Comparison of ENCODE assay signal across 30 cellular contexts in the genomic region with DNA sequence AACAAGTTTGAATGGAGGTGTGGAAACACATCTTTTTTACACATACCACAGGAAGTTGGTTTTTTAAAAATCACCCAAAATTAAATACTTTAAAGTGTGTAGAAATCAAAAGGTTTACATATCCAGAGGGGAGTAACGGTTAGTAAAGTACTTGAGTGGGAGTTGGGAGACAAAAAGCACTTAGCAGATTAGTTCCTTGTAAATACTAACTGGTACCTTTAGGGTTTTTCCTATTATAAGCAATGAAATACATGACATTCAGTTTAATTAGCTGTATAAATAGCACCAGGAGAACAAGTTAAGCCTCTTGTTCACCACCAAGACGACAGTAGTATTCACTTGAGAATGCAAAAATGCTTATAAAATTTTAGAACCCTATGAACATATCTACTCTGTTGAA. TPM values are rescaled to one million over a fixed set of nuclear protein-coding genes. Genes with fewer than 3 reads are reported as not detected.
DNase-seq lines count a peak whose midpoint lies in the region; ATAC-seq and TF ChIP-seq lines count a peak whose summit lies in the region.
"Had no signal": no experiment of that assay in that cellular context is flagged by ENCODE, and none has a peak within 500 bp of the region (broad histone marks: within the 10 kb centered on the region; RNA-seq: fewer than 3 reads in every experiment).

No MANE protein-coding gene starts in this region.

- TF ChIP-seq CTCF in SK-N-SH (IDR thresholded peaks at IDR 0.05) (no peak), HEK293 (tag by site-specific recombination; IDR thresholded peaks at IDR 0.05) (no peak), mesothelial cell of epicardium (IDR thresholded peaks at IDR 0.05; ENCODE audit: unreplicated experiment) (no peak)

- no peaks in the 10 kb centered on the region for H3K36me3 ChIP-seq in SK-N-SH (replicated peaks in 1 of 2; ENCODE audit: control insufficient read depth in 1 of 2, insufficient read depth in 2 of 2, low read length in 1 of 2)
- H3K36me3 ChIP-seq in HEK293 (ENCODE audit: control insufficient read depth in 2 of 2, insufficient read depth in 1 of 2, low read length in 2 of 2) = no peaks in the 10 kb centered on the region
- H3K36me3 ChIP-seq: BE2C; BLaER1; BLaER1 treated with 17β-estradiol and CSF1 and Interleukin-3, amounts not matched to agents 10 nM and 100 nM had no signal

- TF ChIP-seq EP300 in SK-N-SH (IDR thresholded peaks at IDR 0.05; ENCODE audit: borderline replicate concordance in 1 of 2, low read depth in 1 of 2, low read length in 1 of 2) = no peak

- H3K4me3 Mint-ChIP-seq in mesothelial cell of epicardium = no peak overlapping the region
- H3K4me3 Mint-ChIP-seq: B cell; CD14-positive monocyte; CD4-positive, alpha-beta memory T cell; CD4-positive, alpha-beta T cell; CD4-positive, CD25-positive, alpha-beta regulatory T cell; CD8-positive, alpha-beta memory T cell; CD8-positive, alpha-beta T cell had no signal

- no peak overlapping the region for H3K9ac ChIP-seq in SK-N-SH
- H3K9ac ChIP-seq: BLaER1; BLaER1 treated with 17β-estradiol and CSF1 and Interleukin-3, amounts not matched to agents 10 nM and 100 nM had no signal

- DNase-seq in SK-N-SH (no peak), mesothelial cell of epicardium (ENCODE audit: low spot score in 2 of 2, unreplicated experiment in 2 of 2) (no peak)
- DNase-seq: 8988T; ACHN; BE2C; C1 segment of cervical spinal cord; Caco-2; Calu3; CD4-positive, alpha-beta memory T cell; CD4-positive, alpha-beta T cell; CD4-positive, CD25-positive, alpha-beta regulatory T cell; CD8-positive, alpha-beta memory T cell; CD8-positive, alpha-beta T cell; COR-L47; DMS 273 treated with DMSO at 0.1 percent for 48 hours; DMS153; DMS53; DMS79; DMS79 treated with DMSO at 0.1 percent for 48 hours; DND-41; EL had no signal

- ATAC-seq in SK-N-SH treated with all-trans-retinoic acid at 6 μM for 48 hours = no peak
- ATAC-seq: A549; CD8-positive, alpha-beta T cell had no signal

- H3K4me3 ChIP-seq in SK-N-SH (ENCODE audit: low read depth in 2 of 2, low read length in 1 of 2) (no peak overlapping the region), HEK293 (ENCODE audit: low read depth, low read length) (no peak overlapping the region)
- H3K4me3 ChIP-seq: A549; BLaER1; BLaER1 treated with 17β-estradiol and CSF1 and Interleukin-3, amounts not matched to agents 10 nM and 100 nM had no signal

- peaks cover 10% of the 10 kb centered on the region for H3K27me3 Mint-ChIP-seq in mesothelial cell of epicardium (ENCODE audit: low read depth)

- peaks cover 17% of the 10 kb centered on the region for H3K9me3 Mint-ChIP-seq in mesothelial cell of epicardium

- H4K20me1 ChIP-seq in SK-N-SH (ENCODE audit: insufficient read depth) = no peaks in the 10 kb centered on the region
- H4K20me1 ChIP-seq: BLaER1; BLaER1 treated with 17β-estradiol and CSF1 and Interleukin-3, amounts not matched to agents 10 nM and 100 nM had no signal

- H3K79me2 ChIP-seq in SK-N-SH (ENCODE audit: insufficient read depth) = no peaks in the 10 kb centered on the region

- H3K27ac ChIP-seq in SK-N-SH (ENCODE audit: low read depth in 2 of 2, low read length in 1 of 2) = no peak overlapping the region
- H3K27ac ChIP-seq in HEK293 (ENCODE audit: extremely low read depth, low read depth, low read length) = no peak overlapping the region
- H3K27ac ChIP-seq: 22Rv1; A549; BLaER1; BLaER1 treated with 17β-estradiol and CSF1 and Interleukin-3, amounts not matched to agents 10 nM and 100 nM; C4-2B had no signal

- H3K36me3 Mint-ChIP-seq in mesothelial cell of epicardium = peaks cover 1% of the 10 kb centered on the region
- H3K36me3 Mint-ChIP-seq: CD14-positive monocyte; CD4-positive, alpha-beta memory T cell; CD4-positive, CD25-positive, alpha-beta regulatory T cell; CD8-positive, alpha-beta T cell had no signal

- H3K9me3 ChIP-seq in SK-N-SH (no peaks in the 10 kb centered on the region), HEK293 (ENCODE audit: control insufficient read depth, insufficient read depth, low read depth, low read length) (no peaks in the 10 kb centered on the region)
- H3K9me3 ChIP-seq: BE2C, Caco-2 had no signal

- H3K27me3 ChIP-seq in SK-N-SH (ENCODE audit: insufficient read depth) = no peaks in the 10 kb centered on the region; the same call in 1 of the 2 replicates
- H3K27me3 ChIP-seq: BE2C; BLaER1; BLaER1 treated with 17β-estradiol and CSF1 and Interleukin-3, amounts not matched to agents 10 nM and 100 nM had no signal

- no peak overlapping the region for H2AFZ ChIP-seq in SK-N-SH (ENCODE audit: low read depth)

- CTCF ChIA-PET in SK-N-SH (lab: Yijun Ruan, JAX) (no interaction called here), HEK293 (lab: Yijun Ruan, JAX) (interaction anchor here (0.7 kb wide), 1 partner anchor 11 kb away, joined by 3 read pairs; no protein-coding TSS in a partner anchor)

- no peaks in the 10 kb centered on the region for H3F3A ChIP-seq in SK-N-SH (replicated peaks; ENCODE audit: insufficient read depth)

- no peak overlapping the region for H3K27ac Mint-ChIP-seq in mesothelial cell of epicardium
- H3K27ac Mint-ChIP-seq: B cell; CD4-positive, alpha-beta memory T cell; CD4-positive, alpha-beta T cell; CD8-positive, alpha-beta T cell had no signal

- H3K4me1 ChIP-seq in SK-N-SH (ENCODE audit: control insufficient read depth in 1 of 2, insufficient read depth in 2 of 2, low read depth in 1 of 2, low read length in 1 of 2) (no peaks in the 10 kb centered on the region), HEK293 (ENCODE audit: control insufficient read depth, insufficient read depth, low read length) (no peaks in the 10 kb centered on the region)
- H3K4me1 ChIP-seq: A549; BE2C; BLaER1; BLaER1 treated with 17β-estradiol and CSF1 and Interleukin-3, amounts not matched to agents 10 nM and 100 nM; Caco-2 had no signal

- POLR2A ChIA-PET in SK-N-SH (lab: Yijun Ruan, JAX) = no interaction called here
- POLR2A ChIA-PET in HEK293 (lab: Yijun Ruan, JAX) = no interaction called here

- no peak for TF ChIP-seq RAD21 in SK-N-SH (IDR thresholded peaks at IDR 0.05; ENCODE audit: low read length)

- 19% methylated on average over 2 of the region's 2 CpGs for WGBS in SK-N-SH (ENCODE audit: low lambda C conversion rate)

- no peak overlapping the region for H3K4me2 ChIP-seq in SK-N-SH
- H3K4me2 ChIP-seq: A549; BLaER1; BLaER1 treated with 17β-estradiol and CSF1 and Interleukin-3, amounts not matched to agents 10 nM and 100 nM had no signal

- peaks cover 9% of the 10 kb centered on the region for H3K4me1 Mint-ChIP-seq in mesothelial cell of epicardium
- H3K4me1 Mint-ChIP-seq: B cell; CD14-positive monocyte; CD4-positive, alpha-beta memory T cell; CD4-positive, CD25-positive, alpha-beta regulatory T cell; CD8-positive, alpha-beta memory T cell had no signal

- no peaks in the 10 kb centered on the region for H3K9me2 ChIP-seq in SK-N-SH

TF ChIP-seq in SK-N-SH treated with all-trans-retinoic acid at 6 μM for 48 hours, 23 proteins besides CTCF, POLR2A, EP300 and RAD21 (continues in another document):
- TF ChIP-seq ZNF565 (CRISPR knock-in tag; conservative IDR thresholded peaks at IDR 0.05; ENCODE audit: low read depth) (no peak), ZNF8 (CRISPR knock-in tag; IDR thresholded peaks at IDR 0.05) (peak; percentile 73)

TF ChIP-seq in SK-N-SH, 30 proteins besides CTCF, POLR2A, EP300 and RAD21:
- no peak for TF ChIP-seq RFX5 (IDR thresholded peaks at IDR 0.05; ENCODE audit: low read length)
- TF ChIP-seq GABPA (IDR thresholded peaks at IDR 0.05; ENCODE audit: low read depth) = no peak
- TF ChIP-seq GATA2 (CRISPR knock-in tag; IDR thresholded peaks at IDR 0.05) = no peak
- TF ChIP-seq EZH2phosphoT487 (IDR thresholded peaks at IDR 0.05; ENCODE audit: borderline replicate concordance, low read depth) = no peak
- TF ChIP-seq ELF1 (IDR thresholded peaks at IDR 0.05) = no peak
- no peak for TF ChIP-seq NRF1 (IDR thresholded peaks at IDR 0.05; ENCODE audit: low read depth, low read length)

TF ChIP-seq in HEK293, 187 proteins besides CTCF, POLR2A, EP300 and RAD21:
- TF ChIP-seq WT1 (tag by site-specific recombination; IDR thresholded peaks at IDR 0.05) (peak; percentile 94), ZNF311 (tag by site-specific recombination; IDR thresholded peaks at IDR 0.05; ENCODE audit: borderline replicate concordance) (no peak), PRDM6 (tag by site-specific recombination; IDR thresholded peaks at IDR 0.05) (peak; percentile 33; the same call in 1 of the 2 replicates)

RNA-seq across cellular contexts. Expression of gene RAVER2, which starts 23.7 kb away (rescaled TPM):
- 7.3 and 10.0 TPM in 2 replicates for polyA plus RNA-seq in SK-N-SH (2012; rRNA removed)
- 9.7 TPM in 2 replicates for polyA plus RNA-seq in SK-N-SH (2012; cell fraction: cytosol; rRNA removed)
- 6.1 and 12.7 TPM in 2 replicates for polyA plus RNA-seq in SK-N-SH (2012; cell fraction: nucleus; rRNA removed)
- total RNA-seq in mesothelial cell of epicardium = 18.3 to 19.6 TPM (median 18.6 TPM) in 3 replicates
